Comparison of ENCODE assay signal across 1 cellular context in the genomic region with DNA sequence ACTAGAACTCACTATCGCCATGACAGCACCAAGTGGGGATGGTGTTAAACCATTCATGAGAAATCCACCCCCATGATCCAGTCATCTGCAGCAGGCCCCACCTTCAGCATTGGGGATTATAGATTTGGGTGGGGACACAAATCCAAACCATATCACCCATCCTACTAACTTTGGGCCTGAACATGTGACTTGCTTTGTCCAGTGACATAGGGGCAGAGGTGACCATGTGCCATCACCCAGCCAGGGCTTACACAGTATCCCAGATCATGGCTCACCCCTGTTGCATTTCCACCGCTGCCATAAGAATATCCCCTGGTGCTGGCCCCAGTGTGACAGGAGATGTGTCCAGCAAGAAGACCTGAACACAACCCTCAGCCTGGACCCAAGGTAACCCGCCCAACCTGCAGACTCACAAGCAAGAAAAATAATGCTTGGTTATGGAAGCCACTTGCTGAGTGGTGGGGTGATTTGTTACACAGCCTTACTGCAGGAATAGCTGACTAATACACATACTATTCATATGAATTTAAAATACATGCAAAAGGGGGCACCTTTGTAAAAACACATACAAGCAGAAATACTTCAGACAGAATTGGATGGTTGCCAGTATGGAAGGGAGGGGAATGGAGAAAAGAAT.
TF ChIP-seq lines count a peak whose summit lies in the region.

No MANE protein-coding gene starts in this region.

TF ChIP-seq in HepG2, 621 proteins besides CTCF, POLR2A, EP300 and RAD21 (continued from another document):
- no peak for TF ChIP-seq THRA (CRISPR knock-in tag; IDR thresholded peaks at IDR 0.05; ENCODE audit: borderline replicate concordance)
